Comparison of ENCODE assay signal across 1 cellular context in genomic region chr5:140868721-140869554, GRCh38.
A peak's percentile ranks its signal among the peaks of the same experiment; 100 is the strongest.
TF ChIP-seq lines count a peak whose summit lies in the region.

A gene with protein sequence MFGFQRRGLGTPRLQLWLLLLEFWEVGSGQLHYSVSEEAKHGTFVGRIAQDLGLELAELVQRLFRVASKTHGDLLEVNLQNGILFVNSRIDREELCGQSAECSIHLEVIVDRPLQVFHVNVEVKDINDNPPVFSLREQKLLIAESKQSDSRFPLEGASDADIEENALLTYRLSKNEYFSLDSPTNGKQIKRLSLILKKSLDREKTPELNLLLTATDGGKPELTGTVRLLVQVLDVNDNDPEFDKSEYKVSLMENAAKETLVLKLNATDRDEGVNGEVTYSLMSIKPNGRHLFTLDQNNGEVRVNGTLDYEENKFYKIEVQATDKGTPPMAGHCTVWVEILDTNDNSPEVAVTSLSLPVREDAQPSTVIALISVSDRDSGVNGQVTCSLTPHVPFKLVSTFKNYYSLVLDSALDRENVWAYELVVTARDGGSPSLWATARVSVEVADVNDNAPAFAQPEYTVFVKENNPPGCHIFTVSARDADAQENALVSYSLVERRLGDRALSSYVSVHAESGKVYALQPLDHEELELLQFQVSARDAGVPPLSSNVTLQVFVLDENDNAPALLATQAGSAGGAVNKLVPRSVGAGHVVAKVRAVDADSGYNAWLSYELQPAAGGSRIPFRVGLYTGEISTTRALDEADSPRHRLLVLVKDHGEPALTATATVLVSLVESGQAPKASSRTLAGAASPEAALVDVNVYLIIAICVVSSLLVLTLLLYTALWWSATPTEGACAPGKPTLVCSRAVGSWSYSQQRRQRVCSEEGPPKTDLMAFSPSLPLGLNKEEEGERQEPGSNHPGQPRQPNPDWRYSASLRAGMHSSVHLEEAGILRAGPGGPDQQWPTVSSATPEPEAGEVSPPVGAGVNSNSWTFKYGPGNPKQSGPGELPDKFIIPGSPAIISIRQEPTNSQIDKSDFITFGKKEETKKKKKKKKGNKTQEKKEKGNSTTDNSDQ (plus strand): TSS chr5:140868957. CDS start chr5:140869104, 147 bp downstream.

TF ChIP-seq in HEK293, 187 proteins besides CTCF, POLR2A, EP300 and RAD21 (continued from another document):
- no peak for TF ChIP-seq ZNF23 (tag by site-specific recombination; IDR thresholded peaks at IDR 0.05; ENCODE audit: borderline replicate concordance)
- no peak for TF ChIP-seq ELK4 (IDR thresholded peaks at IDR 0.05; ENCODE audit: borderline replicate concordance, low read depth, low read length)
- no peak for TF ChIP-seq ZNF133 (tag by site-specific recombination; IDR thresholded peaks at IDR 0.05)
- peak; percentile 64 for TF ChIP-seq ZNF335 (tag by site-specific recombination; conservative IDR thresholded peaks at IDR 0.05)
- TF ChIP-seq MEIS1 (CRISPR knock-in tag; IDR thresholded peaks at IDR 0.05; ENCODE audit: borderline replicate concordance), result no peak
- no peak for TF ChIP-seq ZNF560 (tag by site-specific recombination; IDR thresholded peaks at IDR 0.05; ENCODE audit: borderline replicate concordance)
- no peak for TF ChIP-seq ZNF549 (tag by site-specific recombination; IDR thresholded peaks at IDR 0.05)
- TF ChIP-seq ZNF654 (tag by site-specific recombination; IDR thresholded peaks at IDR 0.05; ENCODE audit: low read depth), result peak; percentile 83
- TF ChIP-seq ZNF777 (tag by site-specific recombination; IDR thresholded peaks at IDR 0.05; ENCODE audit: borderline replicate concordance), result 0 out of 2 replicates have a peak, but pooled peaks have one; percentile 26
- no peak for TF ChIP-seq ZNF514 (tag by site-specific recombination; IDR thresholded peaks at IDR 0.05)
